ENCODE assay signal across 9 cellular contexts in genomic region chr15:68550498-68551295, GRCh38. TPM values are rescaled to one million over a fixed set of nuclear protein-coding genes. Genes with fewer than 3 reads are reported as not detected.
DNase-seq lines count a peak whose midpoint lies in the region; ATAC-seq and TF ChIP-seq lines count a peak whose summit lies in the region.
"Had no signal": no experiment of that assay in that cellular context is flagged by ENCODE, and none has a peak within 500 bp of the region (broad histone marks: within the 10 kb centered on the region; RNA-seq: fewer than 3 reads in every experiment).

No MANE protein-coding gene starts in this region.

- TF ChIP-seq CTCF in WTC11 (IDR thresholded peaks at IDR 0.05) = peak; percentile 94
- TF ChIP-seq CTCF in left lung (IDR thresholded peaks at IDR 0.05) = peak; percentile 92 to 94

- H3K27ac Mint-ChIP-seq in WTC11 = no peak overlapping the region

- H3K27me3 ChIP-seq in left lung = peaks cover 0 to 10% of the 10 kb centered on the region in 2 donors
- H3K27me3 ChIP-seq: BLaER1 treated with 17β-estradiol and CSF1 and Interleukin-3, amounts not matched to agents 10 nM and 100 nM had no signal

- no peaks in the 10 kb centered on the region for H3K9me3 ChIP-seq in left lung
- H3K9me3 ChIP-seq: BLaER1 treated with 17β-estradiol and CSF1 and Interleukin-3, amounts not matched to agents 10 nM and 100 nM had no signal

- no peaks in the 10 kb centered on the region for H3K4me1 Mint-ChIP-seq in WTC11

- H3K36me3 Mint-ChIP-seq in WTC11 = no peaks in the 10 kb centered on the region

- peak; percentile 79 for ATAC-seq in WTC11
- peak; percentile 83 for ATAC-seq in left lung

- no peaks in the 10 kb centered on the region for H3K4me1 ChIP-seq in left lung

- no peak overlapping the region for H3K27ac ChIP-seq in caudate nucleus (ENCODE audit: low read depth, low read length)
- H3K27ac ChIP-seq in left lung = no peak overlapping the region
- H3K27ac ChIP-seq: BLaER1 treated with 17β-estradiol and CSF1 and Interleukin-3, amounts not matched to agents 10 nM and 100 nM had no signal

- DNase-seq in DMS53 (lab: John Stamatoyannopoulos, UW) = peak; percentile 77
- DNase-seq in DMS53 treated with DMSO at 0.1 percent for 48 hours (lab: John Stamatoyannopoulos, UW; ENCODE audit: unreplicated experiment) = no peak
- peak; percentile 33 for DNase-seq in NCI-H146 treated with DMSO at 0.1 percent for 48 hours (lab: John Stamatoyannopoulos, UW; ENCODE audit: unreplicated experiment)
- DNase-seq in WTC11 (ENCODE audit: low spot score) = peak; percentile 94
- peak in 57 of 61 donors; percentile 9 to 92 (median 54) for DNase-seq in caudate nucleus (lab: John Stamatoyannopoulos, UW)
- DNase-seq in left lung = peak; percentile 69 to 76
- DNase-seq in stimulated activated CD4-positive, alpha-beta T cell treated with anti-CD3 and anti-CD28 coated beads, TNF-alpha, amount 100 ng/mL, for 24 hours (ENCODE audit: low read depth in 3 of 3) = peak; percentile 59 to 76 (median 68)
- DNase-seq in amniotic stem cell (lab: John Stamatoyannopoulos, UW) = no peak

- peaks cover 6% of the 10 kb centered on the region; the same call in 1 of the 2 replicates for H3K9me3 Mint-ChIP-seq in WTC11

- no peak overlapping the region for H3K4me3 Mint-ChIP-seq in WTC11

- H3K4me3 ChIP-seq in left lung = no peak overlapping the region
- H3K4me3 ChIP-seq: BLaER1 treated with 17β-estradiol and CSF1 and Interleukin-3, amounts not matched to agents 10 nM and 100 nM had no signal

- no peaks in the 10 kb centered on the region for H3K36me3 ChIP-seq in left lung
- H3K36me3 ChIP-seq: BLaER1 treated with 17β-estradiol and CSF1 and Interleukin-3, amounts not matched to agents 10 nM and 100 nM had no signal

- POLR2A ChIA-PET in WTC11 (lab: Charles Lee) = no interaction called here

- CTCF ChIA-PET in WTC11 (lab: Charles Lee) = interaction anchor here (0.6 to 5.9 kb wide), 39 partner anchors 9 to 481 kb away, joined by 3 to 160 read pairs (median 5); no protein-coding TSS in a partner anchor

- intact Hi-C loops in left lung (cut with DNase I) = loop anchor here (5.0 to 10.0 kb wide), 2 partner anchors 104 to 327 kb away; no protein-coding TSS in a partner anchor

- H3K27me3 Mint-ChIP-seq in WTC11 (ENCODE audit: low read depth) = peaks cover 10% of the 10 kb centered on the region

TF ChIP-seq in WTC11, 78 proteins besides CTCF, POLR2A, EP300 and RAD21 (continues in another document):
- TF ChIP-seq TEAD4 (CRISPR knock-in tag; IDR thresholded peaks at IDR 0.05) = no peak
- TF ChIP-seq MYBL2 (CRISPR knock-in tag; IDR thresholded peaks at IDR 0.05) = no peak
- TF ChIP-seq GTF2I (CRISPR knock-in tag; conservative IDR thresholded peaks at IDR 0.05) = no peak
- TF ChIP-seq EMX1 (CRISPR knock-in tag; IDR thresholded peaks at IDR 0.05) = no peak
- no peak for TF ChIP-seq ZSCAN18 (CRISPR knock-in tag; IDR thresholded peaks at IDR 0.05)
- no peak for TF ChIP-seq ERG (CRISPR knock-in tag; IDR thresholded peaks at IDR 0.05)
- no peak for TF ChIP-seq NFATC4 (CRISPR knock-in tag; IDR thresholded peaks at IDR 0.05)
- no peak for TF ChIP-seq ZNF263 (CRISPR knock-in tag; IDR thresholded peaks at IDR 0.05; ENCODE audit: low read depth)
- TF ChIP-seq, protein P1, sequence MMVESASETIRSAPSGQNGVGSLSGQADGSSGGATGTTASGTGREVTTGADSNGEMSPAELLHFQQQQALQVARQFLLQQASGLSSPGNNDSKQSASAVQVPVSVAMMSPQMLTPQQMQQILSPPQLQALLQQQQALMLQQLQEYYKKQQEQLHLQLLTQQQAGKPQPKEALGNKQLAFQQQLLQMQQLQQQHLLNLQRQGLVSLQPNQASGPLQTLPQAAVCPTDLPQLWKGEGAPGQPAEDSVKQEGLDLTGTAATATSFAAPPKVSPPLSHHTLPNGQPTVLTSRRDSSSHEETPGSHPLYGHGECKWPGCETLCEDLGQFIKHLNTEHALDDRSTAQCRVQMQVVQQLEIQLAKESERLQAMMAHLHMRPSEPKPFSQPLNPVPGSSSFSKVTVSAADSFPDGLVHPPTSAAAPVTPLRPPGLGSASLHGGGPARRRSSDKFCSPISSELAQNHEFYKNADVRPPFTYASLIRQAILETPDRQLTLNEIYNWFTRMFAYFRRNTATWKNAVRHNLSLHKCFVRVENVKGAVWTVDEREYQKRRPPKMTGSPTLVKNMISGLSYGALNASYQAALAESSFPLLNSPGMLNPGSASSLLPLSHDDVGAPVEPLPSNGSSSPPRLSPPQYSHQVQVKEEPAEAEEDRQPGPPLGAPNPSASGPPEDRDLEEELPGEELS (CRISPR knock-in tag; IDR thresholded peaks at IDR 0.05) = no peak
- TF ChIP-seq, protein P2, sequence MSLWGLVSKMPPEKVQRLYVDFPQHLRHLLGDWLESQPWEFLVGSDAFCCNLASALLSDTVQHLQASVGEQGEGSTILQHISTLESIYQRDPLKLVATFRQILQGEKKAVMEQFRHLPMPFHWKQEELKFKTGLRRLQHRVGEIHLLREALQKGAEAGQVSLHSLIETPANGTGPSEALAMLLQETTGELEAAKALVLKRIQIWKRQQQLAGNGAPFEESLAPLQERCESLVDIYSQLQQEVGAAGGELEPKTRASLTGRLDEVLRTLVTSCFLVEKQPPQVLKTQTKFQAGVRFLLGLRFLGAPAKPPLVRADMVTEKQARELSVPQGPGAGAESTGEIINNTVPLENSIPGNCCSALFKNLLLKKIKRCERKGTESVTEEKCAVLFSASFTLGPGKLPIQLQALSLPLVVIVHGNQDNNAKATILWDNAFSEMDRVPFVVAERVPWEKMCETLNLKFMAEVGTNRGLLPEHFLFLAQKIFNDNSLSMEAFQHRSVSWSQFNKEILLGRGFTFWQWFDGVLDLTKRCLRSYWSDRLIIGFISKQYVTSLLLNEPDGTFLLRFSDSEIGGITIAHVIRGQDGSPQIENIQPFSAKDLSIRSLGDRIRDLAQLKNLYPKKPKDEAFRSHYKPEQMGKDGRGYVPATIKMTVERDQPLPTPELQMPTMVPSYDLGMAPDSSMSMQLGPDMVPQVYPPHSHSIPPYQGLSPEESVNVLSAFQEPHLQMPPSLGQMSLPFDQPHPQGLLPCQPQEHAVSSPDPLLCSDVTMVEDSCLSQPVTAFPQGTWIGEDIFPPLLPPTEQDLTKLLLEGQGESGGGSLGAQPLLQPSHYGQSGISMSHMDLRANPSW (CRISPR knock-in tag; conservative IDR thresholded peaks at IDR 0.05; ENCODE audit: low read depth) = no peak
- no peak for TF ChIP-seq ZNF317 (CRISPR knock-in tag; IDR thresholded peaks at IDR 0.05; ENCODE audit: borderline replicate concordance, low read depth)
- TF ChIP-seq, protein P3, sequence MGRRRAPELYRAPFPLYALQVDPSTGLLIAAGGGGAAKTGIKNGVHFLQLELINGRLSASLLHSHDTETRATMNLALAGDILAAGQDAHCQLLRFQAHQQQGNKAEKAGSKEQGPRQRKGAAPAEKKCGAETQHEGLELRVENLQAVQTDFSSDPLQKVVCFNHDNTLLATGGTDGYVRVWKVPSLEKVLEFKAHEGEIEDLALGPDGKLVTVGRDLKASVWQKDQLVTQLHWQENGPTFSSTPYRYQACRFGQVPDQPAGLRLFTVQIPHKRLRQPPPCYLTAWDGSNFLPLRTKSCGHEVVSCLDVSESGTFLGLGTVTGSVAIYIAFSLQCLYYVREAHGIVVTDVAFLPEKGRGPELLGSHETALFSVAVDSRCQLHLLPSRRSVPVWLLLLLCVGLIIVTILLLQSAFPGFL (CRISPR knock-in tag; IDR thresholded peaks at IDR 0.05; ENCODE audit: borderline replicate concordance) = no peak
- TF ChIP-seq AR (CRISPR knock-in tag; IDR thresholded peaks at IDR 0.05) = no peak

RNA-seq across cellular contexts. Expression of gene CORO2B, which starts 28.1 kb away (rescaled TPM):
- total RNA-seq in WTC11 (2021) (3.5 to 4.9 TPM (median 3.6 TPM) in 3 replicates), left lung (1 to 10 TPM; 3.0 to 3.5 TPM)

Comparison
In these comparisons a context has a peak if more than half of its experiments do, and no peak if none do; other contexts are left out.
1. DNase-seq: peak in DMS53 (single experiment), NCI-H146 treated with DMSO at 0.1 percent for 48 hours (single experiment), WTC11 (single experiment), caudate nucleus (57 of 61), left lung (2 of 2) and stimulated activated CD4-positive, alpha-beta T cell treated with anti-CD3 and anti-CD28 coated beads, TNF-alpha, amount 100 ng/mL, for 24 hours (3 of 3); none in DMS53 treated with DMSO at 0.1 percent for 48 hours (single experiment) and amniotic stem cell (single experiment).